9 cellular contexts compared by ENCODE assay signal in genomic region chr3:101685050-101685400, GRCh38. TPM values are rescaled to one million over a fixed set of nuclear protein-coding genes. Genes with fewer than 3 reads are reported as not detected.
DNase-seq lines count a peak whose midpoint lies in the region; ATAC-seq and TF ChIP-seq lines count a peak whose summit lies in the region.
"Had no signal": no experiment of that assay in that cellular context is flagged by ENCODE, and none has a peak within 500 bp of the region (broad histone marks: within the 10 kb centered on the region; RNA-seq: fewer than 3 reads in every experiment).

No MANE protein-coding gene starts in this region.

- H3K4me1 ChIP-seq in Caco-2: peaks cover 4% of the 10 kb centered on the region; the same call in 1 of the 2 replicates
- H3K4me1 ChIP-seq in PC-9 (replicated peaks; ENCODE audit: insufficient read depth): peaks cover 42% of the 10 kb centered on the region
- peaks cover 10% of the 10 kb centered on the region for H3K4me1 ChIP-seq in ovary (ENCODE audit: insufficient read depth)

- H3K79me2 ChIP-seq in PC-9 (ENCODE audit: low read depth): peaks cover 61% of the 10 kb centered on the region

- H3K9me3 ChIP-seq in Caco-2: no peaks in the 10 kb centered on the region
- no peaks in the 10 kb centered on the region for H3K9me3 ChIP-seq in PC-9 (ENCODE audit: insufficient read depth, low read depth)
- H3K9me3 ChIP-seq in ovary: no peaks in the 10 kb centered on the region

- H3K36me3 Mint-ChIP-seq in Caco-2 (ENCODE audit: insufficient read depth, unreplicated experiment): peaks cover 75% of the 10 kb centered on the region

- ATAC-seq in HG03280 (IDR thresholded peaks at IDR 0.05; ENCODE audit: unreplicated experiment) (no peak), HG03565 (IDR thresholded peaks at IDR 0.05; ENCODE audit: unreplicated experiment) (no peak), GM21390 (IDR thresholded peaks at IDR 0.05; ENCODE audit: unreplicated experiment) (no peak)

- H4K20me1 ChIP-seq in PC-9 (ENCODE audit: insufficient read depth): peaks cover 58% of the 10 kb centered on the region

- no peak for TF ChIP-seq CTCF in Caco-2 (IDR thresholded peaks at IDR 0.05; ENCODE audit: insufficient read depth in 1 of 2, low read depth in 1 of 2, low read length in 1 of 2, severe bottlenecking in 1 of 2, unreplicated experiment in 1 of 2)
- TF ChIP-seq CTCF in PC-9 (conservative IDR thresholded peaks at IDR 0.05): no peak
- no peak for TF ChIP-seq CTCF in ovary (IDR thresholded peaks at IDR 0.05)

- no peak for TF ChIP-seq POLR2A in ovary (IDR thresholded peaks at IDR 0.05)

- intact Hi-C loops in Caco-2 (cut with micrococcal nuclease; ENCODE audit: unreplicated experiment) (loop anchor here (5.0 kb wide), 1 partner anchor 162 kb away; the partner anchor contains the start of gene NFKBIZ), PC-9 (cut with micrococcal nuclease; ENCODE audit: unreplicated experiment) (loop anchor here (10.0 kb wide), 2 partner anchors 650 to 1190 kb away; partner anchors contain the start of gene TMEM45A), ovary (cut with DNase I) (loop anchor here in 1 of 4 donors (5.0 kb wide), 2 partner anchors 113 to 162 kb away; partner anchors contain the start of genes NFKBIZ and PCNP)

- H3K4me3 Mint-ChIP-seq in Caco-2 (ENCODE audit: unreplicated experiment): peak overlapping the region; percentile 89

- H2AFZ ChIP-seq in PC-9: no peak overlapping the region

- no peaks in the 10 kb centered on the region for H3K9me2 ChIP-seq in PC-9 (ENCODE audit: insufficient read depth)

- no peaks in the 10 kb centered on the region for H3K27me3 Mint-ChIP-seq in Caco-2 (ENCODE audit: insufficient read depth, unreplicated experiment)

- peak overlapping the region; percentile 89 for H3K4me2 ChIP-seq in PC-9

- H3K36me3 ChIP-seq in Caco-2 (ENCODE audit: control insufficient read depth, insufficient read depth, low read length): peaks cover 5% of the 10 kb centered on the region; the same call in 1 of the 2 replicates
- H3K36me3 ChIP-seq in PC-9 (ENCODE audit: low read depth): peaks cover 60% of the 10 kb centered on the region
- H3K36me3 ChIP-seq in ovary: no peaks in the 10 kb centered on the region

- H3K27ac Mint-ChIP-seq in Caco-2 (ENCODE audit: unreplicated experiment): peak overlapping the region; percentile 98

- POLR2A ChIA-PET in Caco-2 (lab: Charles Lee): interaction anchor here (0.6 to 0.8 kb wide), 3 partner anchors 8 to 1814 kb away, joined by 3 read pairs; partner anchors contain the start of genes SENP7 and ZBTB11
- POLR2A ChIA-PET in PC-9 (lab: Charles Lee; ENCODE audit: unreplicated experiment): no interaction called here

- H3K4me1 Mint-ChIP-seq in Caco-2 (ENCODE audit: low read depth, unreplicated experiment): peaks cover 9% of the 10 kb centered on the region

- H3K4me3 ChIP-seq in Caco-2 (ENCODE audit: low read depth, low read length) (peak overlapping the region; percentile 79), PC-9 (peak overlapping the region; percentile 78), ovary (peak overlapping the region; percentile 59)

- peaks cover 76% of the 10 kb centered on the region for H3F3A ChIP-seq in PC-9 (ENCODE audit: insufficient read depth, low read depth)

- DNase-seq in Caco-2: no peak
- peak in 1 of 2 experiments; percentile 69 for DNase-seq in PC-9
- no peak for DNase-seq in epithelial cell of prostate (ENCODE audit: low read depth, low spot score)
- DNase-seq in ovary: no peak
- DNase-seq in effector CD8-positive, alpha-beta T cell (lab: John Stamatoyannopoulos, UW): no peak
- DNase-seq: NCI-H2029 had no signal

- BruUV-seq in Caco-2 (replicated peaks; lab: Mats Ljungman, UMichigan): no TSS peak
- no TSS peak for BruUV-seq in PC-9 (replicated peaks; lab: Mats Ljungman, UMichigan)

- CTCF ChIA-PET in Caco-2 (lab: Charles Lee): interaction anchor here (0.6 to 1.1 kb wide), 2 partner anchors 9 to 413 kb away, joined by 3 to 4 read pairs; partner anchors contain the start of gene ZBTB11
- CTCF ChIA-PET in PC-9 (lab: Charles Lee): interaction anchor here (0.6 to 0.7 kb wide), 4 partner anchors 12 to 540 kb away, joined by 3 to 16 read pairs (median 8); no protein-coding TSS in a partner anchor

- TF ChIP-seq EP300 in ovary (IDR thresholded peaks at IDR 0.05): no peak

- H3K27ac ChIP-seq in PC-9: peak overlapping the region; percentile 89
- H3K27ac ChIP-seq in epithelial cell of prostate: peak overlapping the region; percentile 96
- peak overlapping the region; percentile 83 to 86 for H3K27ac ChIP-seq in ovary

- H3K27me3 ChIP-seq in Caco-2 (replicated peaks; ENCODE audit: control insufficient read depth, insufficient read depth, low read length) (no peaks in the 10 kb centered on the region), PC-9 (ENCODE audit: insufficient read depth, low read depth) (no peaks in the 10 kb centered on the region), ovary (no peaks in the 10 kb centered on the region)

- no peaks in the 10 kb centered on the region for H3K9me3 Mint-ChIP-seq in Caco-2 (ENCODE audit: unreplicated experiment)

RNA-seq across cellular contexts. Expression of gene RPL24, which starts 1.5 kb away (rescaled TPM):
- total RNA-seq in Caco-2 (2022) (958 and 971 TPM in 2 replicates), PC-9 (2021) (1,834 and 1,944 TPM in 2 replicates), ovary (1,000 to 10,000 TPM; 1,843 to 5,887 (median 2,506) TPM)
- polyA plus RNA-seq in ovary: 1,000 to 10,000 TPM; 2,953 to 4,596 TPM

RNA-seq across cellular contexts. Expression of gene ZBTB11, which starts 8.1 kb away (rescaled TPM):
- total RNA-seq in Caco-2 (2022) (16.4 and 18.0 TPM in 2 replicates), PC-9 (2021) (18.0 and 22.1 TPM in 2 replicates), ovary (10 to 100 TPM; 15.1 to 24.7 (median 19.3) TPM)
- 10 to 100 TPM in 1 of 2 donors, 1 to 10 TPM in 1; 7.6 to 10.7 TPM for polyA plus RNA-seq in ovary

RNA-seq across cellular contexts. Expression of gene CEP97, which starts 39.4 kb away (rescaled TPM):
- total RNA-seq in Caco-2 (2022): 4.3 and 4.5 TPM in 2 replicates
- total RNA-seq in PC-9 (2021): 13.4 and 20.6 TPM in 2 replicates
- 10 to 100 TPM in 1 of 7 donors, 1 to 10 TPM in 6; 7.5 to 11.1 (median 8.3) TPM for total RNA-seq in ovary
- polyA plus RNA-seq in ovary: 1 to 10 TPM; 2.4 to 3.9 TPM
